Comparison of ENCODE assay signal across 8 cellular contexts in the genomic region with DNA sequence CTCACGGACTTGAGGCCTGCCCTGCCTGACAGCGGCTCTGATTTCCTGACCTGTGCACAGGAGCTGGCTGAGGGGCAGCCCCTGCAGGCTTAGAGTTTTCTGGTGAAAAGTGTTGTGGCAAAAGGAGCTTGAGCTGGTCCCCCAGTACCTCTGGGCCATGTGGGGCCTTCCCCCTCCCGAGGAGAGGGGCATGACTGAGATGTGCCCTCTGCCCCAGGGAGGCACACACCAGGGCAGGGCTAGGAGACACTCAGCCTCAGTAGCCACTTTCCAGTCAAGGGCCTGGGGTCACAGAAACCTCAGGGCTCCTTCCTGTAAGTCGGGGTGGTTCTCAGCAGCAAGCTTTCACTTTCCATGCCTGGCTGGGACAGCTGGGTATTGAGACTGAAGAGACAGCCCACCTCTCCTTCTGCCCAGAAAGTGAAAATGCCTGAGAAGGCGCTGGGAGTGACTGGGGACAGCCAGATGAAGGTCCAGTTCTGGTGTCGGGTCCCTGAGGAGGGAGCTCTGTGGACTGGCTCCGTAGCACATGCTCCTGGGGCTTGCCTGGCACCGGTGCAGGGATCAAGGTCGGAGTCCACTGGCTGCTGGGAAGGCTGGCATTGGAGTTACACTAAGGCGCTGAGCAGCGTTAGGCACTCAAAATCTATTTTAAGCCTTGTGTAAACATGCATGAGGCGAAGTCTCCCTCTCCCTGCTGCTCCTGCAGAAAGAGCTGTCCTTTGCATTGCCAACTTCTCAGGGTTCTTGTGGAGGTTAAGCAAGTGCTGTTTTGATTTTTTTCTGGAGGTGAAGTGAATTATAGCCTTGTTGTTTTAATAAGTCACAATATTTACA.
A peak's percentile ranks its signal among the peaks of the same experiment; 100 is the strongest.
DNase-seq lines count a peak whose midpoint lies in the region; ATAC-seq, FAIRE-seq and TF ChIP-seq lines count a peak whose summit lies in the region.

No MANE protein-coding gene starts in this region.

- CTCF ChIA-PET in activated CD4-positive, alpha-beta T cell treated with anti-CD3 and anti-CD28 coated beads, Interleukin-2, amount 10 ng/mL, durations not matched to agents 7 days and 5 days (lab: Charles Lee), result interaction anchor here (0.7 to 2.5 kb wide), 8 partner anchors 13 to 402 kb away, joined by 3 to 11 read pairs (median 4); no protein-coding TSS in a partner anchor

- H3K27ac ChIP-seq in muscle layer of duodenum (ENCODE audit: low read length), result peak overlapping the region; percentile 91

- peaks cover 44% of the 10 kb centered on the region for H3K4me1 Mint-ChIP-seq in activated CD4-positive, alpha-beta T cell treated with anti-CD3 and anti-CD28 coated beads, Interleukin-2, amount 10 ng/mL, durations not matched to agents 7 days and 5 days

- peak overlapping the region; percentile 94 for H3K27ac Mint-ChIP-seq in activated CD4-positive, alpha-beta T cell treated with anti-CD3 and anti-CD28 coated beads, Interleukin-2, amount 10 ng/mL, durations not matched to agents 7 days and 5 days

- no peaks in the 10 kb centered on the region for H3K36me3 ChIP-seq in muscle layer of duodenum (ENCODE audit: control insufficient read depth in 1 of 2, insufficient read depth in 2 of 2, low read length in 2 of 2)

- peak overlapping the region; percentile 36 to 37 for H3K4me3 ChIP-seq in muscle layer of duodenum (ENCODE audit: low read depth in 1 of 2, low read length in 2 of 2)

- H3K9me3 ChIP-seq in muscle layer of duodenum (ENCODE audit: control insufficient read depth in 1 of 2, low read length in 2 of 2), result no peaks in the 10 kb centered on the region

- peak; percentile 91 for FAIRE-seq in GM12892 (lab: Jason Lieb, UNC)

- peak overlapping the region; percentile 70 for H3K4me3 Mint-ChIP-seq in activated CD4-positive, alpha-beta T cell treated with anti-CD3 and anti-CD28 coated beads, Interleukin-2, amount 10 ng/mL, durations not matched to agents 7 days and 5 days

- H3K27me3 ChIP-seq in muscle layer of duodenum (ENCODE audit: low read depth, low read length), result no peaks in the 10 kb centered on the region

- H3K27me3 Mint-ChIP-seq in activated CD4-positive, alpha-beta T cell treated with anti-CD3 and anti-CD28 coated beads, Interleukin-2, amount 10 ng/mL, durations not matched to agents 7 days and 5 days, result no peaks in the 10 kb centered on the region

- peak; percentile 74 for DNase-seq in GM12892 (ENCODE audit: insufficient read length)
- peak; percentile 57 for DNase-seq in NCI-H1436 (lab: John Stamatoyannopoulos, UW)
- DNase-seq in activated CD4-positive, alpha-beta T cell treated with anti-CD3 and anti-CD28 coated beads, Interleukin-2, amount 10 ng/mL, durations not matched to agents 7 days and 5 days, result peak; percentile 83
- DNase-seq in dedifferentiated amniotic fluid mesenchymal stem cell (ENCODE audit: extremely low spot score), result peak; percentile 23
- peak; percentile 41 for DNase-seq in stimulated activated naive CD4-positive, alpha-beta T cell treated with Interleukin-2 at 50 U/mL for 16 hours (lab: John Stamatoyannopoulos, UW)
- no peak for DNase-seq in HCEC 1CT

- peak; percentile 86 for ATAC-seq in HG02610 (IDR thresholded peaks at IDR 0.05; ENCODE audit: unreplicated experiment)

- POLR2A ChIA-PET in activated CD4-positive, alpha-beta T cell treated with anti-CD3 and anti-CD28 coated beads, Interleukin-2, amount 10 ng/mL, durations not matched to agents 7 days and 5 days (lab: Charles Lee), result no interaction called here

- peaks cover 21 to 52% of the 10 kb centered on the region in 2 donors for H3K4me1 ChIP-seq in muscle layer of duodenum (ENCODE audit: control insufficient read depth in 1 of 2, insufficient read depth in 2 of 2, low read length in 2 of 2)

- no peaks in the 10 kb centered on the region for H3K9me3 Mint-ChIP-seq in activated CD4-positive, alpha-beta T cell treated with anti-CD3 and anti-CD28 coated beads, Interleukin-2, amount 10 ng/mL, durations not matched to agents 7 days and 5 days

- H3K36me3 Mint-ChIP-seq in activated CD4-positive, alpha-beta T cell treated with anti-CD3 and anti-CD28 coated beads, Interleukin-2, amount 10 ng/mL, durations not matched to agents 7 days and 5 days (ENCODE audit: low read depth), result no peaks in the 10 kb centered on the region

- peak; percentile 40; the same call in 1 of the 2 replicates for TF ChIP-seq POLR2A in GM12892 (IDR thresholded peaks at IDR 0.05; ENCODE audit: low read depth, low read length)
